Comparison of ENCODE assay signal across 25 cellular contexts in genomic region chr4:87311684-87312083, GRCh38.
"Had no signal": no experiment of that assay in that cellular context is flagged by ENCODE, and none has a peak within 500 bp of the region (broad histone marks: within the 10 kb centered on the region; RNA-seq: fewer than 3 reads in every experiment).

No MANE protein-coding gene starts in this region.

- H3K36me3 ChIP-seq: stomach, suprapubic skin, thoracic aorta, thyroid gland, tibial artery, transverse colon, upper lobe of left lung, uterus had no signal

- H3K4me1 ChIP-seq: stomach, suprapubic skin, testis, thyroid gland, upper lobe of left lung, upper lobe of right lung, uterus had no signal

- DNase-seq: stimulated activated CD4-positive, alpha-beta T cell treated with anti-CD3 and anti-CD28 coated beads, Interleukin-2, amount 100 ng/mL, for 48 hours; stimulated activated CD4-positive, alpha-beta T cell treated with anti-CD3 and anti-CD28 coated beads, Interleukin-4, amount 100 ng/mL, for 1 hour; stimulated activated CD4-positive, alpha-beta T cell treated with anti-CD3 and anti-CD28 coated beads, Interleukin-4, amount 100 ng/mL, for 24 hours; stimulated activated CD4-positive, alpha-beta T cell treated with anti-CD3 and anti-CD28 coated beads, Interleukin-4, amount 100 ng/mL, for 4 hours; stimulated activated CD8-positive, alpha-beta memory T cell treated with anti-CD3 and anti-CD28 coated beads, Interleukin-4, amount 100 ng/mL, for 48 hours; stimulated activated naive B cell treated with anti-CD40 and anti-IgM and Interleukin-4, amounts not matched to agents 10 μg/mL and 1 μg/mL and 100 μg/mL, for 72 hours; stimulated activated naive CD4-positive, alpha-beta T cell; stimulated activated naive CD4-positive, alpha-beta T cell treated with Interleukin-2 at 50 U/mL for 16 hours; stimulated activated naive CD8-positive, alpha-beta T cell treated with anti-CD3 and anti-CD28 coated beads, Interleukin-15, amount 100 ng/mL, for 72 hours; stimulated activated naive CD8-positive, alpha-beta T cell treated with anti-CD3 and anti-CD28 coated beads, Interleukin-15, Interleukin-2, amounts not matched to agents 100 U/mL and 50 U/mL, for 24 hours; stomach; substantia nigra; testis; thyroid gland; tibial artery; transverse colon; trophoblast cell; upper lobe of left lung; upper lobe of right lung; uterus had no signal

- H3K27me3 ChIP-seq: stomach, suprapubic skin, testis, thyroid gland, tibial artery, tibial nerve, transverse colon, upper lobe of left lung, upper lobe of right lung, uterus had no signal

- H3K4me3 ChIP-seq: stomach, suprapubic skin, testis, thoracic aorta, thyroid gland, tibial artery, tibial nerve, transverse colon, upper lobe of left lung, upper lobe of right lung, uterus had no signal

- H3K9me3 ChIP-seq: stomach, suprapubic skin, testis, thoracic aorta, thyroid gland, tibial artery, tibial nerve, transverse colon, upper lobe of left lung, upper lobe of right lung, uterus had no signal

- H3K27ac ChIP-seq: stomach, suprapubic skin, testis, thoracic aorta, thyroid gland, tibial artery, tibial nerve, transverse colon, upper lobe of left lung, upper lobe of right lung had no signal

- ATAC-seq: stimulated activated effector memory CD8-positive, alpha-beta T cell treated with anti-CD3 and anti-CD28 coated beads, Interleukin-12 subunit alpha, Interleukin-12 subunit beta, amount 100 ng/mL, for 72 hours; stimulated activated memory B cell treated with anti-CD40 and anti-IgM and Interleukin-4, amounts not matched to agents 10 μg/mL and 1 μg/mL and 100 μg/mL, for 72 hours; stimulated activated naive B cell treated with anti-CD40 and anti-IgM and Interleukin-4, amounts not matched to agents 10 μg/mL and 1 μg/mL and 100 μg/mL, for 72 hours; stimulated activated naive CD8-positive, alpha-beta T cell treated with anti-CD3 and anti-CD28 coated beads, Interleukin-15, amount 100 ng/mL, for 72 hours; stimulated activated naive CD8-positive, alpha-beta T cell treated with anti-CD3 and anti-CD28 coated beads, Interleukin-15, Interleukin-2, amounts not matched to agents 100 U/mL and 50 U/mL, for 24 hours; upper lobe of right lung had no signal
